Comparison of ENCODE assay signal across 8 cellular contexts in genomic region chr17:40598021-40598927, GRCh38. TPM values are rescaled to one million over a fixed set of nuclear protein-coding genes. Genes with fewer than 3 reads are reported as not detected.
DNase-seq lines count a peak whose midpoint lies in the region; ATAC-seq and TF ChIP-seq lines count a peak whose summit lies in the region.

No MANE protein-coding gene starts in this region.

- POLR2A ChIA-PET in CD8-positive, alpha-beta T cell (lab: Charles Lee) = interaction anchor here (0.5 to 2.5 kb wide), 17 partner anchors 9 to 1090 kb away, joined by 3 to 33 read pairs (median 5); partner anchors contain the start of genes CCR7 and EIF1

- peak overlapping the region; percentile 82 for H3K27ac ChIP-seq in CD8-positive, alpha-beta T cell (ENCODE audit: low read depth, low read length)
- H3K27ac ChIP-seq in duodenal mucosa (ENCODE audit: low read depth, low read length) (peak overlapping the region; percentile 17), right cardiac atrium (ENCODE audit: low read length) (no peak overlapping the region)

- CTCF ChIA-PET in CD8-positive, alpha-beta T cell (lab: Charles Lee) = interaction anchor here (1.1 to 3.0 kb wide), 8 partner anchors 8 to 44 kb away, joined by 3 to 20 read pairs (median 6); no protein-coding TSS in a partner anchor

- peak overlapping the region; percentile 69 for H3K4me3 Mint-ChIP-seq in CD8-positive, alpha-beta T cell
- H3K4me3 Mint-ChIP-seq in activated CD4-positive, alpha-beta T cell treated with anti-CD3 and anti-CD28 coated beads, Interleukin-2, amount 10 ng/mL, durations not matched to agents 24 days and 14 days = peak overlapping the region; percentile 62

- no peaks in the 10 kb centered on the region for H3K27me3 Mint-ChIP-seq in CD8-positive, alpha-beta T cell (ENCODE audit: low read depth)
- no peaks in the 10 kb centered on the region for H3K27me3 Mint-ChIP-seq in activated CD4-positive, alpha-beta T cell treated with anti-CD3 and anti-CD28 coated beads, Interleukin-2, amount 10 ng/mL, durations not matched to agents 24 days and 14 days

- no peak overlapping the region for H3K9ac ChIP-seq in duodenal mucosa (ENCODE audit: low read depth in 1 of 2, low read length in 2 of 2)

- no peaks in the 10 kb centered on the region for H3K27me3 ChIP-seq in CD8-positive, alpha-beta T cell (ENCODE audit: insufficient read depth, low read length)
- H3K27me3 ChIP-seq in duodenal mucosa (ENCODE audit: control insufficient read depth in 1 of 2, insufficient read depth in 2 of 2, low read length in 2 of 2) (no peaks in the 10 kb centered on the region), right cardiac atrium (ENCODE audit: control insufficient read depth, insufficient read depth) (no peaks in the 10 kb centered on the region)

- intact Hi-C loops in CD8-positive, alpha-beta T cell (cut with DNase I, micrococcal nuclease) = loop anchor here (1.0 to 2.0 kb wide), 2 partner anchors 9 to 15 kb away; no protein-coding TSS in a partner anchor
- intact Hi-C loops in activated CD4-positive, alpha-beta T cell treated with anti-CD3 and anti-CD28 coated beads, Interleukin-2, amount 10 ng/mL, durations not matched to agents 24 days and 14 days (cut with micrococcal nuclease) = loop anchor here (1.0 kb wide), 2 partner anchors 12 to 17 kb away; no protein-coding TSS in a partner anchor
- intact Hi-C loops in right cardiac atrium (cut with DNase I) = no loop called here

- ATAC-seq in CD8-positive, alpha-beta T cell = no peak
- ATAC-seq in HG02763 (IDR thresholded peaks at IDR 0.05; ENCODE audit: unreplicated experiment) (no peak), right cardiac atrium (no peak)

- H3K36me3 ChIP-seq in CD8-positive, alpha-beta T cell (ENCODE audit: insufficient read depth, low read length) = no peaks in the 10 kb centered on the region
- no peaks in the 10 kb centered on the region for H3K36me3 ChIP-seq in duodenal mucosa (ENCODE audit: control insufficient read depth in 1 of 2, insufficient read depth in 2 of 2, low read length in 2 of 2)

- WGBS in right cardiac atrium = 80% methylated on average over 16 of the region's 16 CpGs

- TF ChIP-seq CTCF in CD8-positive, alpha-beta T cell (IDR thresholded peaks at IDR 0.05) = no peak

- H3K9me3 Mint-ChIP-seq in CD8-positive, alpha-beta T cell = peaks cover 2% of the 10 kb centered on the region
- H3K9me3 Mint-ChIP-seq in activated CD4-positive, alpha-beta T cell treated with anti-CD3 and anti-CD28 coated beads, Interleukin-2, amount 10 ng/mL, durations not matched to agents 24 days and 14 days = peaks cover 5% of the 10 kb centered on the region

- peak in 4 of 7 experiments; percentile 63 to 69 (median 68) for DNase-seq in CD8-positive, alpha-beta T cell
- DNase-seq in activated CD4-positive, alpha-beta T cell treated with anti-CD3 and anti-CD28 coated beads, Interleukin-2, amount 10 ng/mL, durations not matched to agents 24 days and 14 days = peak; percentile 87
- peak; percentile 78 to 89 for DNase-seq in stimulated activated CD4-positive, alpha-beta T cell treated with anti-CD3 and anti-CD28 coated beads, Interleukin-4, amount 100 ng/mL, for 4 hours
- no peak for DNase-seq in SHP77 (lab: John Stamatoyannopoulos, UW)
- no peak for DNase-seq in right cardiac atrium
- DNase-seq in HUDEP-2 (lab: John Stamatoyannopoulos, UW; ENCODE audit: unreplicated experiment in 76 of 76) = no peak

- H3K4me3 ChIP-seq in CD8-positive, alpha-beta T cell (ENCODE audit: low read depth, low read length) = peak overlapping the region; percentile 20
- peak overlapping the region in 1 of 2 donors; percentile 1 for H3K4me3 ChIP-seq in duodenal mucosa (ENCODE audit: low read depth in 1 of 2, low read length in 2 of 2)
- H3K4me3 ChIP-seq in right cardiac atrium (ENCODE audit: low read length) = no peak overlapping the region

- H3K4me1 ChIP-seq in CD8-positive, alpha-beta T cell (ENCODE audit: insufficient read depth, low read length) = peaks cover 92% of the 10 kb centered on the region
- H3K4me1 ChIP-seq in duodenal mucosa (ENCODE audit: control insufficient read depth in 1 of 2, insufficient read depth in 2 of 2, low read length in 2 of 2) (peaks cover 5 to 8% of the 10 kb centered on the region in 2 donors), right cardiac atrium (ENCODE audit: control insufficient read depth, insufficient read depth, low read length) (no peaks in the 10 kb centered on the region)

- H3K27ac Mint-ChIP-seq in CD8-positive, alpha-beta T cell = peak overlapping the region; percentile 100
- peak overlapping the region; percentile 92 for H3K27ac Mint-ChIP-seq in activated CD4-positive, alpha-beta T cell treated with anti-CD3 and anti-CD28 coated beads, Interleukin-2, amount 10 ng/mL, durations not matched to agents 24 days and 14 days

- peaks cover 94% of the 10 kb centered on the region for H3K4me1 Mint-ChIP-seq in CD8-positive, alpha-beta T cell (ENCODE audit: low read depth)
- H3K4me1 Mint-ChIP-seq in activated CD4-positive, alpha-beta T cell treated with anti-CD3 and anti-CD28 coated beads, Interleukin-2, amount 10 ng/mL, durations not matched to agents 24 days and 14 days = peaks cover 69% of the 10 kb centered on the region

- H3K36me3 Mint-ChIP-seq in CD8-positive, alpha-beta T cell = no peaks in the 10 kb centered on the region
- peaks cover 15% of the 10 kb centered on the region for H3K36me3 Mint-ChIP-seq in activated CD4-positive, alpha-beta T cell treated with anti-CD3 and anti-CD28 coated beads, Interleukin-2, amount 10 ng/mL, durations not matched to agents 24 days and 14 days (ENCODE audit: low read depth)

- no peaks in the 10 kb centered on the region for H3K9me3 ChIP-seq in CD8-positive, alpha-beta T cell (ENCODE audit: low read length)
- no peaks in the 10 kb centered on the region for H3K9me3 ChIP-seq in duodenal mucosa (ENCODE audit: control insufficient read depth in 1 of 2, low read length in 2 of 2)
- H3K9me3 ChIP-seq in right cardiac atrium (ENCODE audit: control insufficient read depth, low read length) = no peaks in the 10 kb centered on the region

RNA-seq across cellular contexts. Expression of gene CCR7, which starts 33.0 kb away (rescaled TPM):
- total RNA-seq in CD8-positive, alpha-beta T cell = 100 to 1,000 TPM; 196 to 199 TPM
- total RNA-seq in activated CD4-positive, alpha-beta T cell treated with anti-CD3 and anti-CD28 coated beads, Interleukin-2, amount 10 ng/mL, durations not matched to agents 24 days and 14 days = 217 and 220 TPM in 2 replicates
- under 1 TPM in 2 of 4 donors, not detected in 2; 0.19 to 0.20 TPM for total RNA-seq in right cardiac atrium
- polyA plus RNA-seq in right cardiac atrium = 0.11 TPM

RNA-seq across cellular contexts. Expression of gene SMARCE1, which starts 49.3 kb away (rescaled TPM):
- 10 to 100 TPM; 64.8 to 74.9 TPM for total RNA-seq in CD8-positive, alpha-beta T cell
- 122 and 125 TPM in 2 replicates for total RNA-seq in activated CD4-positive, alpha-beta T cell treated with anti-CD3 and anti-CD28 coated beads, Interleukin-2, amount 10 ng/mL, durations not matched to agents 24 days and 14 days
- 10 to 100 TPM; 69.2 to 72.0 (median 71.4) TPM for total RNA-seq in right cardiac atrium
- 51.8 TPM for polyA plus RNA-seq in right cardiac atrium

Comparison
In these comparisons a context has a peak if more than half of its experiments do, and no peak if none do; other contexts are left out.
1. DNase-seq: peak in CD8-positive, alpha-beta T cell (4 of 7), activated CD4-positive, alpha-beta T cell treated with anti-CD3 and anti-CD28 coated beads, Interleukin-2, amount 10 ng/mL, durations not matched to agents 24 days and 14 days (single experiment) and stimulated activated CD4-positive, alpha-beta T cell treated with anti-CD3 and anti-CD28 coated beads, Interleukin-4, amount 100 ng/mL, for 4 hours (2 of 2); none in SHP77 (0 of 2), right cardiac atrium (0 of 3) and HUDEP-2 (0 of 76).
2. RNA of gene CCR7, which starts 33.0 kb away (total RNA-seq): 217 to 220 TPM in activated CD4-positive, alpha-beta T cell treated with anti-CD3 and anti-CD28 coated beads, Interleukin-2, amount 10 ng/mL, durations not matched to agents 24 days and 14 days and 196 to 199 TPM in CD8-positive, alpha-beta T cell; 0.19 to 0.20 TPM in right cardiac atrium; every median in the first group is over 100 times any median in the second.
3. intact Hi-C loops: an anchor here in CD8-positive, alpha-beta T cell (1.0 to 2.0 kb wide) and activated CD4-positive, alpha-beta T cell treated with anti-CD3 and anti-CD28 coated beads, Interleukin-2, amount 10 ng/mL, durations not matched to agents 24 days and 14 days (1.0 kb wide); none called in right cardiac atrium.